Comparison of ENCODE assay signal across 22 cellular contexts in the genomic region with DNA sequence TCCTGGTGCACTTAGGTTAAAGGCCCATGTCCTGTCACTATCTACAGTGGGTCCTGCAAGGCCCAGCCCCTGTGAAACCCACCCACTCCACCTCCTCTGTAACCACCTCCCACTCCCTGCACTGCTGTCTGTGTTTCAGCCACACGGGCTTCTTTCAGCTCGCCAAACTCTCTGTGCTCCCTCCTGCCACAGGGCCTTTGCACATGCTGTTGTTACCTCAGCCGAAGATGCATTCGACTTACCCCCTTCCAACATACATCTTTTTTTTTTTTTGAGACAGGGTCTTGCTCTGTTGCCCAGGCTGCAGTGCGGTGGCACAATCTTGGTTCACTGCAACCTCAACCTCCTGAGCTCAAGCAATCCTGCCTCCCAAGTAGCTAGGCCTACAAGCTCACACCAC.
"Had no signal": no experiment of that assay in that cellular context is flagged by ENCODE, and none has a peak within 500 bp of the region (broad histone marks: within the 10 kb centered on the region; RNA-seq: fewer than 3 reads in every experiment).

No MANE protein-coding gene starts in this region.

- ATAC-seq: activated T-cell treated with anti-CD3 and anti-CD28 coated beads, Interleukin-2, amount 50 U/mL, for 72 hours had no signal

- H3K4me3 ChIP-seq: cardiac muscle cell, Peyer's patch had no signal

- H3K4me2 ChIP-seq: KMS-11 had no signal

- H3K9me3 ChIP-seq: Peyer's patch had no signal

- H3K4me1 Mint-ChIP-seq: activated CD4-positive, alpha-beta memory T cell treated with anti-CD3 and anti-CD28 coated beads, Interleukin-2, amount 10 ng/mL, durations not matched to agents 7 days and 5 days; activated CD4-positive, alpha-beta T cell treated with anti-CD3 and anti-CD28 coated beads, Interleukin-2, amount 10 ng/mL, durations not matched to agents 7 days and 5 days; IgD-negative memory B cell had no signal

- H3K36me3 ChIP-seq: brain microvascular endothelial cell, cardiac muscle cell, Peyer's patch had no signal

- H3K4me3 Mint-ChIP-seq: activated CD4-positive, alpha-beta memory T cell treated with anti-CD3 and anti-CD28 coated beads, Interleukin-2, amount 10 ng/mL, durations not matched to agents 7 days and 5 days; activated CD4-positive, alpha-beta T cell treated with anti-CD3 and anti-CD28 coated beads, Interleukin-2, amount 10 ng/mL, durations not matched to agents 7 days and 5 days; activated naive CD8-positive, alpha-beta T cell; activated T-cell treated with anti-CD3 and anti-CD28 coated beads, Interleukin-2, amount 50 U/mL, for 72 hours; IgD-negative memory B cell had no signal

- H3K9ac ChIP-seq: KMS-11 had no signal

- H3K36me3 Mint-ChIP-seq: activated naive CD8-positive, alpha-beta T cell; IgD-negative memory B cell had no signal

- H3K4me1 ChIP-seq: Peyer's patch had no signal

- H3K27ac Mint-ChIP-seq: activated CD4-positive, alpha-beta memory T cell treated with anti-CD3 and anti-CD28 coated beads, Interleukin-2, amount 10 ng/mL, durations not matched to agents 7 days and 5 days; activated CD4-positive, alpha-beta T cell treated with anti-CD3 and anti-CD28 coated beads, Interleukin-2, amount 10 ng/mL, durations not matched to agents 7 days and 5 days; activated naive CD8-positive, alpha-beta T cell; activated T-cell treated with anti-CD3 and anti-CD28 coated beads, Interleukin-2, amount 50 U/mL, for 72 hours; IgD-negative memory B cell had no signal

- H3K27me3 ChIP-seq: brain microvascular endothelial cell, cardiac muscle cell, Peyer's patch had no signal

- DNase-seq: activated CD4-positive, alpha-beta memory T cell treated with anti-CD3 and anti-CD28 coated beads, Interleukin-2, amount 10 ng/mL, durations not matched to agents 7 days and 5 days; activated CD4-positive, alpha-beta T cell treated with anti-CD3 and anti-CD28 coated beads, Interleukin-2, amount 10 ng/mL, durations not matched to agents 7 days and 5 days; activated CD4-positive, CD25-positive, alpha-beta regulatory T cell; activated naive CD4-positive, alpha-beta T cell treated with Interleukin-2 at 50 U/mL for 16 hours; activated T-cell treated with anti-CD3 and anti-CD28 coated beads for 4 hours; activated T-cell treated with anti-CD3 and anti-CD28 coated beads, Interleukin-2, amount 50 U/mL, for 72 hours; amygdala; brain microvascular endothelial cell; NCI-H1092 treated with DMSO at 0.1 percent for 48 hours; NCI-H1436; NCI-H1694 treated with DMSO at 0.1 percent for 48 hours; NCI-H2081; NCI-H510A treated with DMSO at 0.1 percent for 48 hours; NCI-H69; T-helper 2 cell; T1000 had no signal

- H3K27ac ChIP-seq: brain microvascular endothelial cell, cardiac muscle cell, KMS-11, Peyer's patch had no signal

- FAIRE-seq: TTC549 had no signal
